In genomic region chr1:108961752-108962486, GRCh38 we compare ENCODE assay signal across 8 cellular contexts. TPM values are rescaled to one million over a fixed set of nuclear protein-coding genes. Genes with fewer than 3 reads are reported as not detected.
A peak's percentile ranks its signal among the peaks of the same experiment; 100 is the strongest.
DNase-seq lines count a peak whose midpoint lies in the region; ATAC-seq and TF ChIP-seq lines count a peak whose summit lies in the region.

No MANE protein-coding gene starts in this region.

- peaks cover 0 to 25% (median 0%) of the 10 kb centered on the region in 6 donors for H3K36me3 ChIP-seq in spleen

- DNase-seq in NCI-H510A treated with DMSO at 0.1 percent for 48 hours (lab: John Stamatoyannopoulos, UW) (peak; percentile 15), NCI-H510A (lab: John Stamatoyannopoulos, UW) (no peak), right cardiac atrium (no peak), spleen (no peak), substantia nigra (lab: John Stamatoyannopoulos, UW) (no peak)
- no peak for DNase-seq in activated effector memory CD4-positive, alpha-beta T cell treated with Interleukin-2 at 50 U/mL for 16 hours
- DNase-seq in activated CD4-positive, CD25-positive, alpha-beta regulatory T cell treated with anti-CD3 and anti-CD28 coated beads, Interleukin-2, amount 50 U/mL, for 72 hours = no peak

- ATAC-seq in right cardiac atrium = no peak

- intact Hi-C loops in right cardiac atrium (cut with DNase I) = no loop called here
- intact Hi-C loops in spleen (cut with DNase I; ENCODE audit: low total_unique reads) = no loop called here

- H3K27me3 ChIP-seq in right cardiac atrium (ENCODE audit: control insufficient read depth, insufficient read depth) = no peaks in the 10 kb centered on the region
- no peaks in the 10 kb centered on the region for H3K27me3 ChIP-seq in spleen (replicated peaks in 1 of 7)

- TF ChIP-seq CTCF in VCaP (conservative IDR thresholded peaks at IDR 0.05) (no peak), spleen (IDR thresholded peaks at IDR 0.05 in 8 of 11, conservative IDR thresholded peaks at IDR 0.05 in 3 of 11) (no peak)

- H3K4me1 ChIP-seq in right cardiac atrium (ENCODE audit: control insufficient read depth, insufficient read depth, low read length) (peaks cover 4% of the 10 kb centered on the region), spleen (peaks cover 12 to 66% (median 43%) of the 10 kb centered on the region in 6 donors)

- WGBS in right cardiac atrium = 94% methylated on average over 15 of the region's 15 CpGs
- 84 to 91% (median 88%) methylated on average over 15 of the region's 15 CpGs for WGBS in spleen, 5 donors

- H3K27ac ChIP-seq in VCaP (peak overlapping the region; percentile 89), right cardiac atrium (ENCODE audit: low read length) (no peak overlapping the region), spleen (peak overlapping the region in 4 of 8 donors; percentile 96 to 99 (median 98)), substantia nigra (ENCODE audit: low read depth, low read length, poor library complexity, severe bottlenecking) (no peak overlapping the region)

- H3K4me3 ChIP-seq in right cardiac atrium (ENCODE audit: low read length) = peak overlapping the region; percentile 73
- peak overlapping the region; percentile 59 to 86 (median 76) for H3K4me3 ChIP-seq in spleen

- TF ChIP-seq POLR2A in spleen (IDR thresholded peaks at IDR 0.05) = no peak

- H3K9me3 ChIP-seq in right cardiac atrium (ENCODE audit: control insufficient read depth, low read length) = no peaks in the 10 kb centered on the region
- H3K9me3 ChIP-seq in spleen = no peaks in the 10 kb centered on the region

RNA-seq across cellular contexts. Expression of gene CLCC1, which starts 1.4 kb away (rescaled TPM):
- total RNA-seq in right cardiac atrium (10 to 100 TPM; 28.7 to 33.3 (median 30.6) TPM), spleen (10 to 100 TPM; 16.5 to 30.0 (median 25.6) TPM)
- polyA plus RNA-seq in right cardiac atrium (13.1 TPM), spleen (1 to 10 TPM; 5.9 to 7.3 (median 6.3) TPM)
